9 cellular contexts compared by ENCODE assay signal in genomic region chr7:29196191-29196590, GRCh38. TPM values are rescaled to one million over a fixed set of nuclear protein-coding genes. Genes with fewer than 3 reads are reported as not detected.
A peak's percentile ranks its signal among the peaks of the same experiment; 100 is the strongest.
DNase-seq lines count a peak whose midpoint lies in the region; ATAC-seq, FAIRE-seq and TF ChIP-seq lines count a peak whose summit lies in the region.
"Had no signal": no experiment of that assay in that cellular context is flagged by ENCODE, and none has a peak within 500 bp of the region (broad histone marks: within the 10 kb centered on the region; RNA-seq: fewer than 3 reads in every experiment).

No MANE protein-coding gene starts in this region.

- 46% methylated on average over 4 of the region's 4 CpGs for WGBS in suprapubic skin

- DNase-seq in activated T-cell treated with anti-CD3 and anti-CD28 coated beads, Interleukin-2, amount 50 U/mL, for 72 hours = no peak
- DNase-seq in activated T-cell treated with anti-CD3 and anti-CD28 coated beads, Interleukin-2, amount 50 U/mL, for 48 hours = no peak
- DNase-seq in PC-9 = no peak
- DNase-seq in left lobe of liver (ENCODE audit: low spot score) = no peak
- no peak for DNase-seq in suprapubic skin (ENCODE audit: low spot score in 2 of 2)
- no peak for DNase-seq in COLO829 (ENCODE audit: low spot score)
- no peak for DNase-seq in NCI-H345 (lab: John Stamatoyannopoulos, UW)
- DNase-seq in RCC 7860 (ENCODE audit: low spot score) = no peak

- H3K36me3 ChIP-seq in PC-9 (ENCODE audit: low read depth) = no peaks in the 10 kb centered on the region
- no peaks in the 10 kb centered on the region for H3K36me3 ChIP-seq in suprapubic skin
- H3K36me3 ChIP-seq: cardiac muscle cell had no signal

- H3K4me3 ChIP-seq in PC-9 (peak overlapping the region; percentile 47; the same call in 1 of the 2 replicates), suprapubic skin (peak overlapping the region; percentile 67)

- no peaks in the 10 kb centered on the region for H4K20me1 ChIP-seq in PC-9 (ENCODE audit: insufficient read depth)

- H3K27me3 ChIP-seq in PC-9 (ENCODE audit: insufficient read depth, low read depth) = no peaks in the 10 kb centered on the region
- H3K27me3 ChIP-seq in suprapubic skin = peaks cover 28% of the 10 kb centered on the region

- POLR2A ChIA-PET in PC-9 (lab: Charles Lee; ENCODE audit: unreplicated experiment) = no interaction called here

- H3K4me1 ChIP-seq in PC-9 (replicated peaks; ENCODE audit: insufficient read depth) (peaks cover 32% of the 10 kb centered on the region), suprapubic skin (peaks cover 20% of the 10 kb centered on the region)

- H3K27ac ChIP-seq in PC-9 = no peak overlapping the region
- H3K27ac ChIP-seq in suprapubic skin = no peak overlapping the region
- H3K27ac ChIP-seq: cardiac muscle cell had no signal

- no peaks in the 10 kb centered on the region for H3K36me3 Mint-ChIP-seq in activated T-cell treated with anti-CD3 and anti-CD28 coated beads, Interleukin-2, amount 50 U/mL, for 72 hours (ENCODE audit: insufficient read depth in 2 of 2)

- BruUV-seq in PC-9 (replicated peaks; lab: Mats Ljungman, UMichigan) = no TSS peak

- H2AFZ ChIP-seq in PC-9 = peak overlapping the region; percentile 28; the same call in 1 of the 2 replicates

- TF ChIP-seq EP300 in suprapubic skin (IDR thresholded peaks at IDR 0.05) = no peak

- TF ChIP-seq POLR2A in suprapubic skin (IDR thresholded peaks at IDR 0.05) = no peak

- no peaks in the 10 kb centered on the region for H3K9me2 ChIP-seq in PC-9 (ENCODE audit: insufficient read depth)

- H3K9me3 Mint-ChIP-seq in activated T-cell treated with anti-CD3 and anti-CD28 coated beads, Interleukin-2, amount 50 U/mL, for 72 hours = no peaks in the 10 kb centered on the region

- peaks cover 16% of the 10 kb centered on the region for H3K4me1 Mint-ChIP-seq in activated T-cell treated with anti-CD3 and anti-CD28 coated beads, Interleukin-2, amount 50 U/mL, for 72 hours (ENCODE audit: low read depth)

- no peaks in the 10 kb centered on the region for H3K9me3 ChIP-seq in PC-9 (ENCODE audit: insufficient read depth, low read depth)
- no peaks in the 10 kb centered on the region for H3K9me3 ChIP-seq in suprapubic skin

- intact Hi-C loops in PC-9 (cut with micrococcal nuclease; ENCODE audit: unreplicated experiment) = no loop called here

- H3F3A ChIP-seq in PC-9 (ENCODE audit: insufficient read depth, low read depth) = peaks cover 18% of the 10 kb centered on the region

- TF ChIP-seq CTCF in PC-9 (conservative IDR thresholded peaks at IDR 0.05) (no peak), suprapubic skin (IDR thresholded peaks at IDR 0.05) (no peak)

- CTCF ChIA-PET in PC-9 (lab: Charles Lee) = no interaction called here

- no peak overlapping the region for H3K27ac Mint-ChIP-seq in activated T-cell treated with anti-CD3 and anti-CD28 coated beads, Interleukin-2, amount 50 U/mL, for 72 hours

- peak overlapping the region; percentile 6 to 77 for H3K4me3 Mint-ChIP-seq in activated T-cell treated with anti-CD3 and anti-CD28 coated beads, Interleukin-2, amount 50 U/mL, for 72 hours

- no peaks in the 10 kb centered on the region for H3K79me2 ChIP-seq in PC-9 (ENCODE audit: low read depth)

- no peak for FAIRE-seq in RCC 7860 (lab: Jason Lieb, UNC)

- ATAC-seq in activated T-cell treated with anti-CD3 and anti-CD28 coated beads, Interleukin-2, amount 50 U/mL, for 72 hours (replicated peaks in 1 of 2) = peak; percentile 14 to 29
- peak; percentile 2 for ATAC-seq in left lobe of liver

- peak overlapping the region; percentile 51 for H3K4me2 ChIP-seq in PC-9

- peaks cover 58% of the 10 kb centered on the region for H3K27me3 Mint-ChIP-seq in activated T-cell treated with anti-CD3 and anti-CD28 coated beads, Interleukin-2, amount 50 U/mL, for 72 hours (ENCODE audit: low read depth)

RNA-seq across cellular contexts. Expression of gene CHN2, which starts 1.6 kb away (rescaled TPM):
- total RNA-seq in activated T-cell treated with anti-CD3 and anti-CD28 coated beads, Interleukin-2, amount 50 U/mL, for 72 hours = 1 to 10 TPM in 1 of 2 donors, under 1 TPM in 1; 0.91 to 1.2 TPM
- total RNA-seq in PC-9 (2021) (not detected in 2 replicates), left lobe of liver (56.5 TPM), suprapubic skin (1 to 10 TPM; 3.3 to 9.6 (median 6.2) TPM)

RNA-seq across cellular contexts. Expression of gene CPVL, which starts 49.9 kb away (rescaled TPM):
- under 1 TPM in 1 of 2 donors, not detected in 1; 0.51 TPM for total RNA-seq in activated T-cell treated with anti-CD3 and anti-CD28 coated beads, Interleukin-2, amount 50 U/mL, for 72 hours
- total RNA-seq in PC-9 (2021) (0.28 TPM in 1 of 2 replicates, not detected in the other), left lobe of liver (5.0 TPM), suprapubic skin (10 to 100 TPM in 2 of 4 donors, 1 to 10 TPM in 2; 8.1 to 17.1 (median 10.1) TPM)
